Comparison of ENCODE assay signal across 11 cellular contexts in the genomic region with DNA sequence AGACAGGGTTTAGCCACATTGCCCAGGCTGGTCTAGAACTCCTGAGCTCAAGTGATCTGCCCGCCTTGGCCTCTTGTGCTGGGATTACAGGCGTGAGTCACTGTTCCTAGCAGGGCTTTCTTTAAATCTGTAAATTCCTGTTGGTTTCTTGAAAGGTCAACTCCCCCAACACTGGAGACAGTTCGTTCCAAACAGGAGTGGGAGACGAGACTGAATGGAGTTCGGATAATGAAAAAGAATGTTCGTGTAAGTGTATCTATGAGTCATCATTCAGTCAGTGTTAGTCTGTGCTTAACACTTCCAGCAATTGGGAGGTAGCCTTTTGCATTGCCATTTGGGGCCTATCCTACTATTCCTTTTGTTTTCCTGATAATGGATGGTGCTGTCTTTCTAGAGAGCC. TPM values are rescaled to one million over a fixed set of nuclear protein-coding genes. Genes with fewer than 3 reads are reported as not detected.
DNase-seq lines count a peak whose midpoint lies in the region; ATAC-seq and TF ChIP-seq lines count a peak whose summit lies in the region.
"Had no signal": no experiment of that assay in that cellular context is flagged by ENCODE, and none has a peak within 500 bp of the region (broad histone marks: within the 10 kb centered on the region; RNA-seq: fewer than 3 reads in every experiment).

No MANE protein-coding gene starts in this region.

- H3K4me3 ChIP-seq in RWPE2 (ENCODE audit: severe bottlenecking) (no peak overlapping the region), fibroblast of pulmonary artery (replicated peaks; ENCODE audit: low read depth, low read length) (no peak overlapping the region), skeletal muscle cell (ENCODE audit: low read depth, low read length) (no peak overlapping the region)
- H3K4me3 ChIP-seq: tibial nerve had no signal

- TF ChIP-seq CTCF in RWPE2 (IDR thresholded peaks at IDR 0.05; ENCODE audit: poor library complexity, severe bottlenecking) (no peak), fibroblast of pulmonary artery (IDR thresholded peaks at IDR 0.05; ENCODE audit: low read length, missing control alignments) (no peak)

- no peaks in the 10 kb centered on the region for H3K4me1 ChIP-seq in RWPE2 (ENCODE audit: insufficient read depth, poor library complexity, severe bottlenecking)
- H3K4me1 ChIP-seq: tibial nerve had no signal

- no peaks in the 10 kb centered on the region for H3K27me3 ChIP-seq in RWPE2 (ENCODE audit: insufficient read depth, poor library complexity, severe bottlenecking)
- H3K27me3 ChIP-seq: tibial nerve had no signal

- H3K36me3 ChIP-seq in RWPE2 (ENCODE audit: low read depth) = peaks cover 54% of the 10 kb centered on the region

- peak; percentile 97 for DNase-seq in EL
- peak; percentile 65 for DNase-seq in RWPE2 (ENCODE audit: low spot score)
- DNase-seq in fibroblast of pulmonary artery (ENCODE audit: low read depth) = peak; percentile 99
- peak; percentile 92 for DNase-seq in skeletal muscle cell (ENCODE audit: low read depth)
- no peak for DNase-seq in NCI-H1694 (lab: John Stamatoyannopoulos, UW)
- no peak for DNase-seq in activated naive CD4-positive, alpha-beta T cell treated with anti-CD3 and anti-CD28 coated beads, Interleukin-2, amount 50 U/mL, for 72 hours (ENCODE audit: low spot score in 2 of 2)
- no peak for DNase-seq in substantia nigra (lab: John Stamatoyannopoulos, UW)
- DNase-seq: activated naive CD4-positive, alpha-beta T cell treated with anti-CD3 and anti-CD28 coated beads, Interleukin-2, amount 10 ng/mL, durations not matched to agents 7 days and 5 days; NCI-H510A had no signal

- H3K9me3 ChIP-seq in RWPE2 (ENCODE audit: severe bottlenecking) = no peaks in the 10 kb centered on the region
- H3K9me3 ChIP-seq: tibial nerve had no signal

- no peak overlapping the region for H3K27ac Mint-ChIP-seq in activated naive CD4-positive, alpha-beta T cell treated with anti-CD3 and anti-CD28 coated beads, Interleukin-2, amount 50 U/mL, for 72 hours

- peak overlapping the region; percentile 69 for H3K27ac ChIP-seq in RWPE2 (ENCODE audit: poor library complexity, severe bottlenecking)
- no peak overlapping the region for H3K27ac ChIP-seq in substantia nigra (ENCODE audit: low read depth, low read length, poor library complexity, severe bottlenecking)
- H3K27ac ChIP-seq: tibial nerve had no signal

- no peaks in the 10 kb centered on the region for H3K9me3 Mint-ChIP-seq in activated naive CD4-positive, alpha-beta T cell treated with anti-CD3 and anti-CD28 coated beads, Interleukin-2, amount 50 U/mL, for 72 hours
- H3K9me3 Mint-ChIP-seq: activated naive CD4-positive, alpha-beta T cell treated with anti-CD3 and anti-CD28 coated beads, Interleukin-2, amount 10 ng/mL, durations not matched to agents 7 days and 5 days had no signal

- ATAC-seq in RWPE2 (ENCODE audit: low read depth) = peak; percentile 98
- no peak for ATAC-seq in GM21717 (IDR thresholded peaks at IDR 0.05; ENCODE audit: unreplicated experiment)
- no peak for ATAC-seq in activated naive CD4-positive, alpha-beta T cell treated with anti-CD3 and anti-CD28 coated beads, Interleukin-2, amount 50 U/mL, for 72 hours

- H3K36me3 Mint-ChIP-seq in activated naive CD4-positive, alpha-beta T cell treated with anti-CD3 and anti-CD28 coated beads, Interleukin-2, amount 50 U/mL, for 72 hours = peaks cover 0 to 11% of the 10 kb centered on the region in 2 donors

RNA-seq across cellular contexts. Expression of a gene that starts 10.0 kb away (rescaled TPM):
- total RNA-seq in activated naive CD4-positive, alpha-beta T cell treated with anti-CD3 and anti-CD28 coated beads, Interleukin-2, amount 50 U/mL, for 72 hours = 1 to 10 TPM; 3.1 to 7.0 TPM

RNA-seq across cellular contexts. Expression of a gene that starts 34.9 kb away (rescaled TPM):
- under 1 TPM; 0.11 to 0.39 TPM for total RNA-seq in activated naive CD4-positive, alpha-beta T cell treated with anti-CD3 and anti-CD28 coated beads, Interleukin-2, amount 50 U/mL, for 72 hours

RNA-seq across cellular contexts. Expression of a gene that starts 46.5 kb away (rescaled TPM):
- total RNA-seq in activated naive CD4-positive, alpha-beta T cell treated with anti-CD3 and anti-CD28 coated beads, Interleukin-2, amount 50 U/mL, for 72 hours = 10 to 100 TPM; 20.1 to 30.1 TPM

RNA-seq across cellular contexts. Expression of a gene that starts 48.7 kb away (rescaled TPM):
- total RNA-seq in activated naive CD4-positive, alpha-beta T cell treated with anti-CD3 and anti-CD28 coated beads, Interleukin-2, amount 50 U/mL, for 72 hours = 10 to 100 TPM; 13.3 to 21.6 TPM

RNA-seq across cellular contexts. Expression of a gene that starts 49.3 kb away (rescaled TPM):
- total RNA-seq in activated naive CD4-positive, alpha-beta T cell treated with anti-CD3 and anti-CD28 coated beads, Interleukin-2, amount 50 U/mL, for 72 hours = 100 to 1,000 TPM; 126 to 201 TPM

Comparison
In these comparisons a context has a peak if more than half of its experiments do, and no peak if none do; other contexts are left out.
1. DNase-seq: peak in EL (single experiment), RWPE2 (single experiment), fibroblast of pulmonary artery (single experiment) and skeletal muscle cell (single experiment); none in NCI-H1694 (single experiment), activated naive CD4-positive, alpha-beta T cell treated with anti-CD3 and anti-CD28 coated beads, Interleukin-2, amount 50 U/mL, for 72 hours (0 of 2) and substantia nigra (0 of 49).